8 cellular contexts compared by ENCODE assay signal in genomic region chr16:46883690-46884512, GRCh38. TPM values are rescaled to one million over a fixed set of nuclear protein-coding genes. Genes with fewer than 3 reads are reported as not detected.
DNase-seq lines count a peak whose midpoint lies in the region; ATAC-seq and TF ChIP-seq lines count a peak whose summit lies in the region.

Gene GPT2 (plus strand): TSS chr16:46884362. CDS start chr16:46884716, 354 bp downstream.

- ATAC-seq in HG02588 (IDR thresholded peaks at IDR 0.05; ENCODE audit: unreplicated experiment) = peak; percentile 97
- peak; percentile 96 for ATAC-seq in activated naive CD8-positive, alpha-beta T cell treated with anti-CD3 and anti-CD28 coated beads, Interleukin-2, amount 10 ng/mL, durations not matched to agents 7 days and 5 days (ENCODE audit: low read depth)
- ATAC-seq in thoracic aorta (ENCODE audit: insufficient number of reproducible peaks, low FRiP score, low read depth) = peak; percentile 92

- peak; percentile 33 for TF ChIP-seq POLR2A in GM10847 (IDR thresholded peaks at IDR 0.05; ENCODE audit: extremely low read depth, insufficient read length)

- DNase-seq in NCI-H1092 (lab: John Stamatoyannopoulos, UW) = peak; percentile 94
- DNase-seq in SKM-1 (lab: John Stamatoyannopoulos, UW; ENCODE audit: unreplicated experiment) = peak; percentile 83
- DNase-seq in activated naive CD8-positive, alpha-beta T cell treated with anti-CD3 and anti-CD28 coated beads, Interleukin-2, amount 10 ng/mL, durations not matched to agents 7 days and 5 days = peak; percentile 86
- peak; percentile 95 to 100 (median 99) for DNase-seq in head of caudate nucleus
- DNase-seq in osteocyte (ENCODE audit: extremely low spot score, unreplicated experiment) = peak; percentile 99
- DNase-seq in thoracic aorta (ENCODE audit: low spot score) = peak; percentile 85

- no peaks in the 10 kb centered on the region for H3K27me3 ChIP-seq in thoracic aorta (replicated peaks; ENCODE audit: insufficient read depth)

- POLR2A ChIA-PET in activated naive CD8-positive, alpha-beta T cell treated with anti-CD3 and anti-CD28 coated beads, Interleukin-2, amount 10 ng/mL, durations not matched to agents 7 days and 5 days (lab: Charles Lee) = interaction anchor here (1.2 to 1.8 kb wide), 2 partner anchors 53 to 89 kb away, joined by 4 to 10 read pairs; partner anchors contain the start of genes C16orf87 and DNAJA2

- H3K27me3 Mint-ChIP-seq in activated naive CD8-positive, alpha-beta T cell treated with anti-CD3 and anti-CD28 coated beads, Interleukin-2, amount 10 ng/mL, durations not matched to agents 7 days and 5 days = peaks cover 28% of the 10 kb centered on the region
- peaks cover 11% of the 10 kb centered on the region for H3K27me3 Mint-ChIP-seq in osteocyte (ENCODE audit: unreplicated experiment)

- H3K4me1 ChIP-seq in thoracic aorta (ENCODE audit: control insufficient read depth in 1 of 2, low read depth in 2 of 2) = peaks cover 7 to 33% of the 10 kb centered on the region in 2 donors

- peak; percentile 21 for TF ChIP-seq CTCF in osteocyte (IDR thresholded peaks at IDR 0.05)
- TF ChIP-seq CTCF in thoracic aorta (IDR thresholded peaks at IDR 0.05) = peak; percentile 44

- peak within 1 kb of the TSS; percentile 65 for H3K27ac Mint-ChIP-seq in activated naive CD8-positive, alpha-beta T cell treated with anti-CD3 and anti-CD28 coated beads, Interleukin-2, amount 10 ng/mL, durations not matched to agents 7 days and 5 days
- H3K27ac Mint-ChIP-seq in osteocyte (ENCODE audit: unreplicated experiment) = peak within 1 kb of the TSS; percentile 91

- H3K36me3 ChIP-seq in thoracic aorta = no peaks in the 10 kb centered on the region

- H3K9me3 Mint-ChIP-seq in activated naive CD8-positive, alpha-beta T cell treated with anti-CD3 and anti-CD28 coated beads, Interleukin-2, amount 10 ng/mL, durations not matched to agents 7 days and 5 days = no peaks in the 10 kb centered on the region
- H3K9me3 Mint-ChIP-seq in osteocyte (ENCODE audit: unreplicated experiment) = no peaks in the 10 kb centered on the region

- intact Hi-C loops in head of caudate nucleus (cut with DNase I) = no loop called here

- peak within 1 kb of the TSS; percentile 8 to 18 for H3K27ac ChIP-seq in thoracic aorta

- H3K9me3 ChIP-seq in thoracic aorta = no peaks in the 10 kb centered on the region

- peak within 1 kb of the TSS; percentile 85 for H3K4me3 ChIP-seq in thoracic aorta

- peak within 1 kb of the TSS; percentile 83 for H3K4me3 Mint-ChIP-seq in activated naive CD8-positive, alpha-beta T cell treated with anti-CD3 and anti-CD28 coated beads, Interleukin-2, amount 10 ng/mL, durations not matched to agents 7 days and 5 days
- H3K4me3 Mint-ChIP-seq in osteocyte (ENCODE audit: unreplicated experiment) = peak within 1 kb of the TSS; percentile 95

- peaks cover 5% of the 10 kb centered on the region for H3K36me3 Mint-ChIP-seq in activated naive CD8-positive, alpha-beta T cell treated with anti-CD3 and anti-CD28 coated beads, Interleukin-2, amount 10 ng/mL, durations not matched to agents 7 days and 5 days
- H3K36me3 Mint-ChIP-seq in osteocyte (ENCODE audit: unreplicated experiment) = no peaks in the 10 kb centered on the region

- peaks cover 12% of the 10 kb centered on the region for H3K4me1 Mint-ChIP-seq in activated naive CD8-positive, alpha-beta T cell treated with anti-CD3 and anti-CD28 coated beads, Interleukin-2, amount 10 ng/mL, durations not matched to agents 7 days and 5 days
- peaks cover 37% of the 10 kb centered on the region for H3K4me1 Mint-ChIP-seq in osteocyte (ENCODE audit: unreplicated experiment)

RNA-seq across cellular contexts. Expression of gene GPT2, which starts in this region (rescaled TPM):
- 1 to 10 TPM; 4.8 to 6.3 TPM for total RNA-seq in activated naive CD8-positive, alpha-beta T cell treated with anti-CD3 and anti-CD28 coated beads, Interleukin-2, amount 10 ng/mL, durations not matched to agents 7 days and 5 days
- total RNA-seq in osteocyte (30.5 and 35.0 TPM in 2 replicates), thoracic aorta (1 to 10 TPM; 5.1 to 6.8 TPM)

Comparison
In these comparisons a context has a peak if more than half of its experiments do, and no peak if none do; other contexts are left out.
1. Peak in every context shown above with its lines: DNase-seq, ATAC-seq, H3K4me3 ChIP-seq and H3K27ac ChIP-seq.